ENCODE assay signal across 20 cellular contexts in the genomic region with DNA sequence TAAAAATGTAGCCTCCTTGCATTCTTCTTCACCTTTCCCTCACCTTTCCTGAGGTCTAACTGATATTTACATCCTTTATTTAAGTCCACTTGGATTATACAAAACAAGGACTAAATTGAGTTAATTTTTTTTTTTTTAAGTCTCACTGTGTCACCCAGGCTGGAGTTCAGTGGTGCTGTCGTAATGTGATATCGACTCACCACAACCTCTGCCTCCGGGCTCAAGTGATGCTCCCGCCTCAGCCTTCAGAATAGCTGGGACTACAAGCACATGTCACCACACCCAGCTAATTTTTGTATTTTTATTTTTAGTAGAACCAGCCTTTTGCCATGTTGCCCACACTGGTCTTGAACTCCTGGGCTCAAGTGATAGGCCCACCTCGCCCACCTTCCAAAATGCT.
DNase-seq lines count a peak whose midpoint lies in the region; ATAC-seq and TF ChIP-seq lines count a peak whose summit lies in the region.
"Had no signal": no experiment of that assay in that cellular context is flagged by ENCODE, and none has a peak within 500 bp of the region (broad histone marks: within the 10 kb centered on the region; RNA-seq: fewer than 3 reads in every experiment).

No MANE protein-coding gene starts in this region.

- H4K91ac ChIP-seq in mesenchymal stem cell (ENCODE audit: low read length) = no peak overlapping the region

- ATAC-seq in HG03521 (IDR thresholded peaks at IDR 0.05; ENCODE audit: unreplicated experiment) = no peak
- no peak for ATAC-seq in HG03159 (IDR thresholded peaks at IDR 0.05; ENCODE audit: unreplicated experiment)
- ATAC-seq: HCT116, HepG2 had no signal

- no peak overlapping the region for H2BK5ac ChIP-seq in mesenchymal stem cell (ENCODE audit: low read depth, low read length, poor library complexity, severe bottlenecking)

- H3K27me3 ChIP-seq in mesenchymal stem cell (ENCODE audit: control insufficient read depth in 1 of 2, insufficient read depth in 1 of 2, low read length in 2 of 2) = no peaks in the 10 kb centered on the region
- H3K27me3 ChIP-seq: BLaER1 had no signal

- H2AFZ ChIP-seq in mesenchymal stem cell (ENCODE audit: low read depth, low read length) = no peak overlapping the region

- H3K23ac ChIP-seq in mesenchymal stem cell (ENCODE audit: low read length in 2 of 2) = no peak overlapping the region

- no peak overlapping the region for H3K18ac ChIP-seq in mesenchymal stem cell (ENCODE audit: low read depth in 1 of 2, low read length in 2 of 2)

- no peaks in the 10 kb centered on the region for H3K9me3 ChIP-seq in HEK293 (ENCODE audit: control insufficient read depth, insufficient read depth, low read depth, low read length)
- H3K9me3 ChIP-seq in mesenchymal stem cell (ENCODE audit: control insufficient read depth, low read length) = no peaks in the 10 kb centered on the region
- H3K9me3 ChIP-seq: BLaER1 had no signal

- no peak overlapping the region for H3K27ac ChIP-seq in HEK293 (ENCODE audit: extremely low read depth, low read depth, low read length)
- H3K27ac ChIP-seq in mesenchymal stem cell (ENCODE audit: low read length, poor library complexity, severe bottlenecking) = no peak overlapping the region
- H3K27ac ChIP-seq: BLaER1 had no signal

- H3K4ac ChIP-seq in mesenchymal stem cell (ENCODE audit: low read depth in 1 of 2, low read length in 2 of 2) = no peak overlapping the region

- DNase-seq in ELR (ENCODE audit: low read depth) (peak; percentile 49), RPMI7951 (ENCODE audit: low read depth) (peak; percentile 76), myocyte (ENCODE audit: low read depth) (peak; percentile 31), mesenchymal stem cell (no peak)
- DNase-seq: CD8-positive, alpha-beta memory T cell; DND-41; GF-D8; KG1; NCI-H1105; NCI-H2081; NCI-H774; OCI-M1; RPMI8226; SIG-M5 had no signal

- no peak overlapping the region for H3K14ac ChIP-seq in mesenchymal stem cell (ENCODE audit: low read length in 2 of 2)

- no peak overlapping the region for H2BK15ac ChIP-seq in mesenchymal stem cell (ENCODE audit: low read depth, poor library complexity, severe bottlenecking)

- H3K4me1 ChIP-seq in HEK293 (ENCODE audit: control insufficient read depth, insufficient read depth, low read length) (peaks cover 8% of the 10 kb centered on the region; the same call in 1 of the 2 replicates), mesenchymal stem cell (ENCODE audit: control insufficient read depth, insufficient read depth, low read depth, low read length) (peaks cover 7% of the 10 kb centered on the region)

- H3K9ac ChIP-seq in mesenchymal stem cell (ENCODE audit: low read length) = no peak overlapping the region
- H3K9ac ChIP-seq: BLaER1 had no signal

- no peak overlapping the region for H2AK5ac ChIP-seq in mesenchymal stem cell (ENCODE audit: low read length, severe bottlenecking)

- no peaks in the 10 kb centered on the region for H3K36me3 ChIP-seq in HEK293 (ENCODE audit: control insufficient read depth in 2 of 2, insufficient read depth in 1 of 2, low read length in 2 of 2)
- H3K36me3 ChIP-seq in mesenchymal stem cell (ENCODE audit: control insufficient read depth in 1 of 2, insufficient read depth in 2 of 2, low read depth in 1 of 2, low read length in 2 of 2) = peaks cover 0 to 17% of the 10 kb centered on the region in 2 experiments
- H3K36me3 ChIP-seq: BLaER1 had no signal

- peaks cover 10% of the 10 kb centered on the region for H3K79me1 ChIP-seq in mesenchymal stem cell (replicated peaks; ENCODE audit: low read length, poor library complexity, severe bottlenecking)

- CTCF ChIA-PET in HEK293 (lab: Yijun Ruan, JAX) = interaction anchor here (0.6 kb wide), 1 partner anchor 115 kb away, joined by 3 read pairs; no protein-coding TSS in a partner anchor

- H3K4me2 ChIP-seq in mesenchymal stem cell (ENCODE audit: low read length, poor library complexity, severe bottlenecking) = no peak overlapping the region
- H3K4me2 ChIP-seq: BLaER1 had no signal

- H2BK120ac ChIP-seq in mesenchymal stem cell (ENCODE audit: low read depth, low read length) = no peak overlapping the region

- 96% methylated on average over 5 of the region's 5 CpGs for WGBS in mesenchymal stem cell

- TF ChIP-seq CTCF in HEK293 (tag by site-specific recombination; IDR thresholded peaks at IDR 0.05) = no peak

- POLR2A ChIA-PET in HEK293 (lab: Yijun Ruan, JAX) = no interaction called here

- no peak overlapping the region for H3K4me3 ChIP-seq in HEK293 (ENCODE audit: low read depth, low read length)
- H3K4me3 ChIP-seq in mesenchymal stem cell (ENCODE audit: insufficient read depth in 1 of 2, low read depth in 1 of 2, low read length in 2 of 2) = no peak overlapping the region
- H3K4me3 ChIP-seq: BLaER1 had no signal

- H2BK12ac ChIP-seq in mesenchymal stem cell (ENCODE audit: low read length in 2 of 2) = no peak overlapping the region

- H4K8ac ChIP-seq in mesenchymal stem cell (ENCODE audit: low read length) = no peak overlapping the region

TF ChIP-seq in HEK293, 187 proteins besides CTCF, POLR2A, EP300 and RAD21:
- TF ChIP-seq, protein P1, sequence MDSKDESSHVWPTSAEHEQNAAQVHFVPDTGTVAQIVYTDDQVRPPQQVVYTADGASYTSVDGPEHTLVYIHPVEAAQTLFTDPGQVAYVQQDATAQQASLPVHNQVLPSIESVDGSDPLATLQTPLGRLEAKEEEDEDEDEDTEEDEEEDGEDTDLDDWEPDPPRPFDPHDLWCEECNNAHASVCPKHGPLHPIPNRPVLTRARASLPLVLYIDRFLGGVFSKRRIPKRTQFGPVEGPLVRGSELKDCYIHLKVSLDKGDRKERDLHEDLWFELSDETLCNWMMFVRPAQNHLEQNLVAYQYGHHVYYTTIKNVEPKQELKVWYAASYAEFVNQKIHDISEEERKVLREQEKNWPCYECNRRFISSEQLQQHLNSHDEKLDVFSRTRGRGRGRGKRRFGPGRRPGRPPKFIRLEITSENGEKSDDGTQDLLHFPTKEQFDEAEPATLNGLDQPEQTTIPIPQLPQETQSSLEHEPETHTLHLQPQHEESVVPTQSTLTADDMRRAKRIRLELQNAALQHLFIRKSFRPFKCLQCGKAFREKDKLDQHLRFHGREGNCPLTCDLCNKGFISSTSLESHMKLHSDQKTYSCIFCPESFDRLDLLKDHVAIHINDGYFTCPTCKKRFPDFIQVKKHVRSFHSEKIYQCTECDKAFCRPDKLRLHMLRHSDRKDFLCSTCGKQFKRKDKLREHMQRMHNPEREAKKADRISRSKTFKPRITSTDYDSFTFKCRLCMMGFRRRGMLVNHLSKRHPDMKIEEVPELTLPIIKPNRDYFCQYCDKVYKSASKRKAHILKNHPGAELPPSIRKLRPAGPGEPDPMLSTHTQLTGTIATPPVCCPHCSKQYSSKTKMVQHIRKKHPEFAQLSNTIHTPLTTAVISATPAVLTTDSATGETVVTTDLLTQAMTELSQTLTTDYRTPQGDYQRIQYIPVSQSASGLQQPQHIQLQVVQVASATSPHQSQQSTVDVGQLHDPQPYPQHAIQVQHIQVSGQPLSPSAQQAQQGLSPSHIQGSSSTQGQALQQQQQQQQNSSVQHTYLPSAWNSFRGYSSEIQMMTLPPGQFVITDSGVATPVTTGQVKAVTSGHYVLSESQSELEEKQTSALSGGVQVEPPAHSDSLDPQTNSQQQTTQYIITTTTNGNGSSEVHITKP (tag by site-specific recombination; IDR thresholded peaks at IDR 0.05) = peak; percentile 69
- no peak for TF ChIP-seq ZBTB8A (tag by site-specific recombination; IDR thresholded peaks at IDR 0.05)
TF ChIP-seq in HEK293: peak in this region for 1.
